18 cellular contexts compared by ENCODE assay signal in genomic region chr3:45579251-45579650, GRCh38.
"Had no signal": no experiment of that assay in that cellular context is flagged by ENCODE, and none has a peak within 500 bp of the region (broad histone marks: within the 10 kb centered on the region; RNA-seq: fewer than 3 reads in every experiment).

No MANE protein-coding gene starts in this region.

- H3K9me3 Mint-ChIP-seq: nephron progenitor cell had no signal

- H3K27me3 ChIP-seq: esophagus muscularis mucosa, gastroesophageal sphincter, left lung had no signal

- H3K4me1 ChIP-seq: parathyroid adenoma had no signal

- H3K9me3 ChIP-seq: esophagus muscularis mucosa, gastroesophageal sphincter, left lung, psoas muscle had no signal

- DNase-seq: cortex of kidney; dorsolateral prefrontal cortex; effector CD8-positive, alpha-beta T cell; glutamatergic neuron; immature natural killer cell; left lung; naive thymus-derived CD4-positive, alpha-beta T cell; nephron progenitor cell; psoas muscle; small intestine; stimulated activated CD4-positive, alpha-beta T cell treated with anti-CD3 and anti-CD28 coated beads, Interleukin-12 subunit alpha, Interleukin-12 subunit beta, amount 100 ng/mL, for 4 hours; stimulated activated naive CD4-positive, alpha-beta T cell treated with Interleukin-2 at 50 U/mL for 16 hours; trophoblast cell had no signal

- ATAC-seq: gastroesophageal sphincter; left lung; naive thymus-derived CD4-positive, alpha-beta T cell; psoas muscle had no signal

- H3K4me3 Mint-ChIP-seq: immature natural killer cell; naive thymus-derived CD4-positive, alpha-beta T cell; nephron progenitor cell had no signal

- H3K4me3 ChIP-seq: dorsolateral prefrontal cortex, esophagus muscularis mucosa, gastroesophageal sphincter, left lung, lung, psoas muscle had no signal

- H3K27ac Mint-ChIP-seq: immature natural killer cell, nephron progenitor cell had no signal

- H3K27ac ChIP-seq: dorsolateral prefrontal cortex, epithelial cell of prostate, esophagus muscularis mucosa, gastroesophageal sphincter, left lung, parathyroid adenoma, psoas muscle had no signal

- H3K36me3 ChIP-seq: esophagus muscularis mucosa, gastroesophageal sphincter, left lung had no signal

- H3K36me3 Mint-ChIP-seq: immature natural killer cell; naive thymus-derived CD4-positive, alpha-beta T cell had no signal
